16 cellular contexts compared by ENCODE assay signal in the genomic region with DNA sequence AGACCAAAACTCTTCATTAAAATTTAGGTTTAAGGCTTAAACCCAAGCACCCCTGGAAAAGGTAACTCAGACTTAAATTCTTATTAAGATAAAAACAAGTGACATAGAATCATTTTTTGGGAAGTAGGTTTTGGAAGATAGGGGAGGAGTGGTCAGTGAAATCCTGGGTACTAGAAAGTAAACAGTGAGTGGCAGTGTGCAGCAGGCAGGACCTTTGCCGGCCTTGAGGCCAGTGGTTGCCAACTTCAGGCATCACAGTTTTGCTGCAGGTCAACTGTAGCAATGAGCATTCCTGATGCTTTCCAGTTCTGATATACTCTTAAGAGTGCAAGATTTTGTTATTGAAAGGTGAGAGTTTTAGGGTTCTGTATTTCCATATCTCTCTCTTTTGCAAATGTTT.
A peak's percentile ranks its signal among the peaks of the same experiment; 100 is the strongest.
DNase-seq lines count a peak whose midpoint lies in the region; ATAC-seq and TF ChIP-seq lines count a peak whose summit lies in the region.
"Had no signal": no experiment of that assay in that cellular context is flagged by ENCODE, and none has a peak within 500 bp of the region (broad histone marks: within the 10 kb centered on the region; RNA-seq: fewer than 3 reads in every experiment).

No MANE protein-coding gene starts in this region.

- peaks cover 100% of the 10 kb centered on the region for H3K36me3 Mint-ChIP-seq in activated T-helper 17 cell treated with anti-CD3 and anti-CD28 coated beads, Interleukin-2, amount 50 U/mL, for 72 hours (ENCODE audit: low read depth)
- no peaks in the 10 kb centered on the region for H3K36me3 Mint-ChIP-seq in mesothelial cell of epicardium

- H3K9ac ChIP-seq in Loucy (ENCODE audit: low read depth, low read length, poor library complexity, severe bottlenecking): no peak overlapping the region

- H3K27me3 Mint-ChIP-seq in activated T-helper 17 cell treated with anti-CD3 and anti-CD28 coated beads, Interleukin-2, amount 50 U/mL, for 72 hours: no peaks in the 10 kb centered on the region
- H3K27me3 Mint-ChIP-seq in mesothelial cell of epicardium (ENCODE audit: low read depth): no peaks in the 10 kb centered on the region

- ATAC-seq in activated T-helper 17 cell treated with anti-CD3 and anti-CD28 coated beads, Interleukin-2, amount 50 U/mL, for 72 hours (replicated peaks): no peak
- ATAC-seq in GM21423 (IDR thresholded peaks at IDR 0.05; ENCODE audit: unreplicated experiment): no peak
- ATAC-seq in HG02571 (IDR thresholded peaks at IDR 0.05; ENCODE audit: unreplicated experiment): no peak
- no peak for ATAC-seq in GM21515 (IDR thresholded peaks at IDR 0.05; ENCODE audit: unreplicated experiment)
- ATAC-seq: esophagus mucosa, sciatic nerve had no signal

- no peak overlapping the region for H3K4me3 ChIP-seq in Loucy (ENCODE audit: low read length, poor library complexity, severe bottlenecking)
- H3K4me3 ChIP-seq in BE2C (ENCODE audit: low read depth, low read length): no peak overlapping the region

- peaks cover 90% of the 10 kb centered on the region for H3K79me2 ChIP-seq in Loucy (ENCODE audit: insufficient read depth, low read length)

- peak overlapping the region; percentile 91 for H3K27ac Mint-ChIP-seq in activated T-helper 17 cell treated with anti-CD3 and anti-CD28 coated beads, Interleukin-2, amount 50 U/mL, for 72 hours
- H3K27ac Mint-ChIP-seq in mesothelial cell of epicardium: peak overlapping the region; percentile 9

- H3K4me1 Mint-ChIP-seq in activated T-helper 17 cell treated with anti-CD3 and anti-CD28 coated beads, Interleukin-2, amount 50 U/mL, for 72 hours: peaks cover 53% of the 10 kb centered on the region
- peaks cover 39% of the 10 kb centered on the region for H3K4me1 Mint-ChIP-seq in mesothelial cell of epicardium

- DNase-seq in CD1c-positive myeloid dendritic cell (ENCODE audit: extremely low spot score): peak; percentile 25
- no peak for DNase-seq in mesothelial cell of epicardium (ENCODE audit: low spot score in 2 of 2, unreplicated experiment in 2 of 2)
- no peak for DNase-seq in BE2C
- DNase-seq: EL; left cardiac atrium; NCI-H1436 treated with DMSO at 0.1 percent for 48 hours; RPMI8226; stimulated activated CD4-positive, alpha-beta T cell treated with anti-CD3 and anti-CD28 coated beads, Interleukin-2, amount 100 ng/mL, for 24 hours; T-helper 1 cell had no signal

- H3K4me1 ChIP-seq in Loucy (ENCODE audit: insufficient read depth, low read length, poor library complexity, severe bottlenecking) (peaks cover 84% of the 10 kb centered on the region), BE2C (no peaks in the 10 kb centered on the region)

- no peak overlapping the region for H2AFZ ChIP-seq in Loucy (ENCODE audit: low read length)

- H3F3A ChIP-seq in Loucy (ENCODE audit: low read depth): peaks cover 12% of the 10 kb centered on the region; the same call in 1 of the 2 replicates

- H3K9me3 Mint-ChIP-seq in activated T-helper 17 cell treated with anti-CD3 and anti-CD28 coated beads, Interleukin-2, amount 50 U/mL, for 72 hours: no peaks in the 10 kb centered on the region
- H3K9me3 Mint-ChIP-seq in mesothelial cell of epicardium: peaks cover 3% of the 10 kb centered on the region

- no peak for TF ChIP-seq CTCF in Loucy (conservative IDR thresholded peaks at IDR 0.05; ENCODE audit: low read length)
- TF ChIP-seq CTCF in mesothelial cell of epicardium (IDR thresholded peaks at IDR 0.05; ENCODE audit: unreplicated experiment): no peak
- no peak for TF ChIP-seq CTCF in BE2C (IDR thresholded peaks at IDR 0.05; ENCODE audit: low read depth, low read length)

- H3K9me2 ChIP-seq in Loucy (replicated peaks; ENCODE audit: low read depth, low read length): no peaks in the 10 kb centered on the region

- peak overlapping the region; percentile 2 for H3K4me2 ChIP-seq in Loucy (ENCODE audit: low read depth, low read length, poor library complexity, severe bottlenecking)

- H3K36me3 ChIP-seq in Loucy (ENCODE audit: insufficient read depth, low read length): peaks cover 29% of the 10 kb centered on the region
- no peaks in the 10 kb centered on the region for H3K36me3 ChIP-seq in BE2C

- H3K4me3 Mint-ChIP-seq in activated T-helper 17 cell treated with anti-CD3 and anti-CD28 coated beads, Interleukin-2, amount 50 U/mL, for 72 hours: no peak overlapping the region
- no peak overlapping the region for H3K4me3 Mint-ChIP-seq in mesothelial cell of epicardium

- no peaks in the 10 kb centered on the region for H3K9me3 ChIP-seq in Loucy (ENCODE audit: insufficient read depth, low read depth, low read length)
- H3K9me3 ChIP-seq in BE2C: no peaks in the 10 kb centered on the region; the same call in 1 of the 2 replicates

- H3K27me3 ChIP-seq in Loucy (ENCODE audit: insufficient read depth, low read length, poor library complexity, severe bottlenecking) (no peaks in the 10 kb centered on the region), BE2C (peaks cover 40% of the 10 kb centered on the region)

- peaks cover 18% of the 10 kb centered on the region for H4K20me1 ChIP-seq in Loucy (ENCODE audit: insufficient read depth, low read length, poor library complexity, severe bottlenecking)
